In the genomic region with DNA sequence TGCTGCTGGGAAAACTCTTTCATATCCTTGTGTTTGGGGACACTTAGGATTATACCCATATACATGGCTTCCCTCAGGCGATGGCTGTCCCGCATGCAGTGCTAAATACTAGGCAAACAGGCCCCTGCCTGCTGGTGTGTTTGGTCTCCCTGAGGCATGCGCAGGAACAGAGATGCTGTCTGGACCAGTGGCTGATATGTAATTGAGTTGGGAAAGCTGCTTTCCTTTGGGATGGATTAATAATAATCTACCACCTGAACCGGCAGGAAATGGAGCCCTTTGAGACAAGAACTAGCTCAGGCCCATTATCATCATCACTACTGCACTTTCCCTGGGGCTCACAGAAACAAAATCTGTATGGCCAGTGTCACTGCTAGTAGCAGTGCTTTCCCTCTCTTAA, we compare ENCODE assay signal across 18 cellular contexts. TPM values are rescaled to one million over a fixed set of nuclear protein-coding genes. Genes with fewer than 3 reads are reported as not detected.
DNase-seq lines count a peak whose midpoint lies in the region; ATAC-seq and TF ChIP-seq lines count a peak whose summit lies in the region.
"Had no signal": no experiment of that assay in that cellular context is flagged by ENCODE, and none has a peak within 500 bp of the region (broad histone marks: within the 10 kb centered on the region; RNA-seq: fewer than 3 reads in every experiment).

No MANE protein-coding gene starts in this region.

- TF ChIP-seq POLR2A in esophagus squamous epithelium (IDR thresholded peaks at IDR 0.05): no peak

- H3K4me1 ChIP-seq in A673 (ENCODE audit: insufficient read depth, low read length, poor library complexity, severe bottlenecking) (peaks cover 72% of the 10 kb centered on the region), esophagus squamous epithelium (peaks cover 5 to 82% (median 10%) of the 10 kb centered on the region in 3 donors), BE2C (no peaks in the 10 kb centered on the region)

- POLR2A ChIA-PET in A673 (lab: Charles Lee; ENCODE audit: low non-redundant PET): no interaction called here

- BruUV-seq in A673 (replicated peaks; lab: Mats Ljungman, UMichigan): no TSS peak

- peaks cover 5% of the 10 kb centered on the region for H3K36me3 Mint-ChIP-seq in stimulated activated effector memory CD8-positive, alpha-beta T cell treated with anti-CD3 and anti-CD28 coated beads, Interleukin-12 subunit alpha, Interleukin-12 subunit beta, amount 100 ng/mL, for 72 hours
- H3K36me3 Mint-ChIP-seq: IgD-negative memory B cell had no signal

- H3K27ac ChIP-seq in A673 (ENCODE audit: low read depth, low read length, poor library complexity, severe bottlenecking) (peak overlapping the region; percentile 97), esophagus squamous epithelium (peak overlapping the region in 3 of 4 donors; percentile 45 to 56 (median 47))

- H3K9me3 ChIP-seq in A673 (ENCODE audit: low read depth, low read length, poor library complexity, severe bottlenecking) (no peaks in the 10 kb centered on the region), esophagus squamous epithelium (no peaks in the 10 kb centered on the region), BE2C (no peaks in the 10 kb centered on the region)

- H3K36me3 ChIP-seq in A673 (ENCODE audit: insufficient read depth, low read length, poor library complexity, severe bottlenecking): peaks cover 18% of the 10 kb centered on the region
- peaks cover 4 to 59% (median 4%) of the 10 kb centered on the region in 3 donors for H3K36me3 ChIP-seq in esophagus squamous epithelium
- no peaks in the 10 kb centered on the region for H3K36me3 ChIP-seq in BE2C

- H3K9me3 Mint-ChIP-seq in stimulated activated effector memory CD8-positive, alpha-beta T cell treated with anti-CD3 and anti-CD28 coated beads, Interleukin-12 subunit alpha, Interleukin-12 subunit beta, amount 100 ng/mL, for 72 hours: no peaks in the 10 kb centered on the region
- H3K9me3 Mint-ChIP-seq: CD4-positive, alpha-beta T cell; HFFc6; IgD-negative memory B cell had no signal

- peaks cover 45% of the 10 kb centered on the region for H3K4me1 Mint-ChIP-seq in stimulated activated effector memory CD8-positive, alpha-beta T cell treated with anti-CD3 and anti-CD28 coated beads, Interleukin-12 subunit alpha, Interleukin-12 subunit beta, amount 100 ng/mL, for 72 hours

- H3K4me3 Mint-ChIP-seq in stimulated activated effector memory CD8-positive, alpha-beta T cell treated with anti-CD3 and anti-CD28 coated beads, Interleukin-12 subunit alpha, Interleukin-12 subunit beta, amount 100 ng/mL, for 72 hours: no peak overlapping the region
- H3K4me3 Mint-ChIP-seq: CD4-positive, alpha-beta T cell; HFFc6; IgD-negative memory B cell had no signal

- intact Hi-C loops in A673 (cut with micrococcal nuclease; ENCODE audit: unreplicated experiment): no loop called here
- intact Hi-C loops in esophagus squamous epithelium (cut with DNase I): no loop called here

- H3K4me3 ChIP-seq in A673 (ENCODE audit: low read depth, low read length, poor library complexity, severe bottlenecking): no peak overlapping the region
- H3K4me3 ChIP-seq in esophagus squamous epithelium: no peak overlapping the region
- H3K4me3 ChIP-seq in BE2C (ENCODE audit: low read depth, low read length): no peak overlapping the region

- TF ChIP-seq CTCF in A673 (conservative IDR thresholded peaks at IDR 0.05; ENCODE audit: low read depth, low read length) (no peak), esophagus squamous epithelium (IDR thresholded peaks at IDR 0.05) (no peak), BE2C (IDR thresholded peaks at IDR 0.05; ENCODE audit: low read depth, low read length) (no peak)

- 71 to 95% methylated on average over 3 of the region's 4 CpGs for WGBS in esophagus squamous epithelium, 2 donors

- DNase-seq in A673 (ENCODE audit: low spot score) (no peak), NCI-H69 (lab: John Stamatoyannopoulos, UW) (peak; percentile 12), esophagus squamous epithelium (lab: John Stamatoyannopoulos, UW) (no peak), DMS53 treated with DMSO at 0.1 percent for 48 hours (lab: John Stamatoyannopoulos, UW; ENCODE audit: unreplicated experiment) (no peak), BE2C (no peak)
- no peak for DNase-seq in stimulated activated effector memory CD8-positive, alpha-beta T cell treated with anti-CD3 and anti-CD28 coated beads, Interleukin-12 subunit alpha, Interleukin-12 subunit beta, amount 100 ng/mL, for 72 hours (ENCODE audit: low spot score in 2 of 2)
- DNase-seq: ACHN; CD4-positive, alpha-beta T cell; DMS153; DMS79 treated with DMSO at 0.1 percent for 48 hours; GF-D8; GOT3; H7; HFFc6 had no signal

- CTCF ChIA-PET in A673 (lab: Charles Lee): no interaction called here

- no peak for ATAC-seq in stimulated activated effector memory CD8-positive, alpha-beta T cell treated with anti-CD3 and anti-CD28 coated beads, Interleukin-12 subunit alpha, Interleukin-12 subunit beta, amount 100 ng/mL, for 72 hours
- ATAC-seq in GM18502 (IDR thresholded peaks at IDR 0.05; ENCODE audit: poor library complexity, unreplicated experiment): no peak
- ATAC-seq: HCT116, HepG2 had no signal

- H3K27me3 ChIP-seq in A673 (replicated peaks; ENCODE audit: insufficient read depth, low read depth, low read length, poor library complexity) (no peaks in the 10 kb centered on the region), esophagus squamous epithelium (no peaks in the 10 kb centered on the region), BE2C (no peaks in the 10 kb centered on the region)

- H3K27ac Mint-ChIP-seq in stimulated activated effector memory CD8-positive, alpha-beta T cell treated with anti-CD3 and anti-CD28 coated beads, Interleukin-12 subunit alpha, Interleukin-12 subunit beta, amount 100 ng/mL, for 72 hours: peak overlapping the region; percentile 72
- H3K27ac Mint-ChIP-seq: CD4-positive, alpha-beta T cell; HFFc6 had no signal

RNA-seq across cellular contexts. Expression of gene ZDHHC3, which starts 18.0 kb away (rescaled TPM):
- 94.7 and 95.2 TPM in 2 replicates for total RNA-seq in A673 (2021)
- total RNA-seq in esophagus squamous epithelium: 10 to 100 TPM; 64.6 to 93.8 (median 73.0) TPM
- 47.5 TPM for polyA plus RNA-seq in BE2C (2012; ENCODE audit: insufficient read depth, insufficient read length, low read depth)

RNA-seq across cellular contexts. Expression of gene EXOSC7, which starts 18.1 kb away (rescaled TPM):
- total RNA-seq in A673 (2021): 47.4 and 57.3 TPM in 2 replicates
- 10 to 100 TPM; 28.8 to 59.9 (median 47.6) TPM for total RNA-seq in esophagus squamous epithelium
- polyA plus RNA-seq in BE2C (2012; ENCODE audit: insufficient read depth, insufficient read length, low read depth): 94.3 TPM
